In genomic region chr14:103006106-103006505, GRCh38 we compare ENCODE assay signal across 37 cellular contexts.
"Had no signal": no experiment of that assay in that cellular context is flagged by ENCODE, and none has a peak within 500 bp of the region (broad histone marks: within the 10 kb centered on the region; RNA-seq: fewer than 3 reads in every experiment).

No MANE protein-coding gene starts in this region.

- H3K9me3 ChIP-seq: ascending aorta, MG63, Peyer's patch had no signal

- DNase-seq: activated CD4-positive, alpha-beta memory T cell treated with anti-CD3 and anti-CD28 coated beads, Interleukin-2, amount 10 ng/mL, durations not matched to agents 7 days and 5 days; activated CD4-positive, alpha-beta T cell treated with anti-CD3 and anti-CD28 coated beads for 1 hour; activated CD4-positive, alpha-beta T cell treated with anti-CD3 and anti-CD28 coated beads for 48 hours; activated CD4-positive, CD25-positive, alpha-beta regulatory T cell; activated CD8-positive, alpha-beta memory T cell treated with anti-CD3 and anti-CD28 coated beads for 24 hours; activated CD8-positive, alpha-beta memory T cell treated with anti-CD3 and anti-CD28 coated beads, Interleukin-2, amount 10 ng/mL, durations not matched to agents 7 days and 5 days; activated CD8-positive, alpha-beta memory T cell treated with anti-CD3 and anti-CD28 coated beads, Interleukin-2, amount 50 U/mL, for 48 hours; activated effector memory CD4-positive, alpha-beta T cell treated with Interleukin-2 at 50 U/mL for 16 hours; activated naive CD4-positive, alpha-beta T cell; activated naive CD4-positive, alpha-beta T cell treated with anti-CD3 and anti-CD28 coated beads, Interleukin-2, amount 50 U/mL, for 16 hours; activated naive CD8-positive, alpha-beta T cell treated with anti-CD3 and anti-CD28 coated beads for 36 hours; activated T-cell treated with anti-CD3 and anti-CD28 coated beads, Interleukin-2, amount 50 U/mL, for 48 hours; amniotic stem cell; Kasumi-1; KBM-7; MG63; NCI-H1048; NCI-H1105 treated with DMSO at 0.1 percent for 48 hours; NCI-H1436; NCI-H1694 treated with DMSO at 0.1 percent for 48 hours; NCI-H2029; NCI-H2171; NCI-H510A; NCI-H526; NCI-H748 treated with DMSO at 0.1 percent for 48 hours; NK-92 treated with Interleukin-12 subunit alpha and Interleukin-12 subunit beta, amount 100 ng/mL, for 24 hours; PC-3; Peyer's patch; RPMI8226; SW 1271; T-helper 1 cell; T-helper 2 cell; T-helper 9 cell; WERI-Rb-1 had no signal

- H3K27ac ChIP-seq: ascending aorta, cardiac muscle cell, Peyer's patch, WERI-Rb-1 had no signal

- H3K4me3 ChIP-seq: ascending aorta, cardiac muscle cell, MG63, Peyer's patch had no signal

- ATAC-seq: activated CD8-positive, alpha-beta memory T cell treated with anti-CD3 and anti-CD28 coated beads, Interleukin-2, amount 10 ng/mL, durations not matched to agents 7 days and 5 days; PC-3; Right ventricle myocardium inferior had no signal
